ENCODE assay signal across 18 cellular contexts in the genomic region with DNA sequence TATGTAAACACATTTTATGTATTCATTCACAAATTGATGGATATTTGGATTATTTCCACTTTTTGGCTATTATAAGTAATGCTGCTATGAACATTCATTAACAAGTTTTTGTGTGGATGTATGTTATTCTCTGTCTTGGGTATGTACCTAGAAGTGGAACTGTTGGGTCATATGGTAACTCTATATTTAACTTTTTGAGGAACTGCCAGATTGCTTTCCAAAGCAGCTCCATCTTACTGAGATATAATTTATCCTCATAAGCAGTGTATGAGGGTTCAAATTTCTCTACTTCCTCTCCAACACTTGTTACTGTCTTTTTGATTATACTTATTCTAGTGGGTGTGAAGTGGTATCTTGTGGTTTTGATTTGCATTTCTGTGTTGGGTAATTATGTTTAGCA.
"Had no signal": no experiment of that assay in that cellular context is flagged by ENCODE, and none has a peak within 500 bp of the region (broad histone marks: within the 10 kb centered on the region; RNA-seq: fewer than 3 reads in every experiment).

No MANE protein-coding gene starts in this region.

- H3K36me3 ChIP-seq: heart right ventricle, lower lobe of right lung, tibial artery, upper lobe of left lung, vagina had no signal

- H3K9me3 ChIP-seq: heart right ventricle, lower lobe of right lung, tibial artery, upper lobe of left lung, vagina had no signal

- H3K4me3 ChIP-seq: heart right ventricle, lower lobe of right lung, smooth muscle cell, tibial artery, upper lobe of left lung, vagina had no signal

- FAIRE-seq: endometrium, frontal cortex, islet of Langerhans had no signal

- H3K27me3 ChIP-seq: tibial artery, upper lobe of left lung, vagina had no signal

- H3K4me1 ChIP-seq: heart right ventricle, lower lobe of right lung, tibial artery, upper lobe of left lung, vagina had no signal

- H3K27ac ChIP-seq: heart right ventricle, lower lobe of right lung, tibial artery, upper lobe of left lung, vagina had no signal

- DNase-seq: effector memory CD4-positive, alpha-beta T cell; heart right ventricle; hypothalamus; kidney glomerular epithelial cell; lower lobe of right lung; natural killer cell; posterior cingulate gyrus; right cardiac atrium; stimulated activated CD4-positive, alpha-beta T cell treated with anti-CD3 and anti-CD28 coated beads, Interleukin-2, amount 100 ng/mL, for 48 hours; tibial artery; upper lobe of left lung had no signal

- H3K4me2 ChIP-seq: smooth muscle cell had no signal

- ATAC-seq: esophagus mucosa, left lobe of liver, lower lobe of right lung, natural killer cell, right cardiac atrium had no signal
